ENCODE assay signal across 26 cellular contexts in the genomic region with DNA sequence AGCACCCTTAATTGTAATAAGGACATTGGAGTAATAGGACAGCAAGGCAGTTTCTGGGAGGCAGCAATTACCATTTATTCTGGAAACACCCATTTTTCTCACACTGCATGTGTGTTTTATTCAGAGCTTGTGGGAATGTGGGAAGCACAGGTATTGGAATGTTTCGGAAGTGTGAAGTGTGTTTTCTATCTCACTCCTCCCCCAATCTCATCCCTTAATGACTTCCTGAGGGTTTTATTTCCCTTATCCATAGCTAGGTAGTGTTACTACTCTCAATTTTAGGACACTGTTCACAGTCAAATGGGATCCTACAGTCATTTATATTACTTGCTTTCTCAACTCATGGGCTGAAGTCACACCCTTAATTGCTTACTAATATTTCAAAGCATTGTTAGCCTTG. TPM values are rescaled to one million over a fixed set of nuclear protein-coding genes. Genes with fewer than 3 reads are reported as not detected.
A peak's percentile ranks its signal among the peaks of the same experiment; 100 is the strongest.
DNase-seq lines count a peak whose midpoint lies in the region; ATAC-seq and TF ChIP-seq lines count a peak whose summit lies in the region.
"Had no signal": no experiment of that assay in that cellular context is flagged by ENCODE, and none has a peak within 500 bp of the region (broad histone marks: within the 10 kb centered on the region; RNA-seq: fewer than 3 reads in every experiment).

No MANE protein-coding gene starts in this region.

- TF ChIP-seq CTCF in SK-N-SH (IDR thresholded peaks at IDR 0.05), result no peak
- TF ChIP-seq CTCF in nephron progenitor cell (IDR thresholded peaks at IDR 0.05), result no peak
- no peak for TF ChIP-seq CTCF in GM10248 (IDR thresholded peaks at IDR 0.05; ENCODE audit: control extremely low read depth, extremely low read depth, low read depth, missing control alignments)

- H3F3A ChIP-seq in SK-N-SH (replicated peaks; ENCODE audit: insufficient read depth) (peaks cover 78% of the 10 kb centered on the region), GM23248 (ENCODE audit: insufficient read depth) (peaks cover 94% of the 10 kb centered on the region)

- TF ChIP-seq RAD21 in SK-N-SH (IDR thresholded peaks at IDR 0.05; ENCODE audit: low read length), result no peak

- H3K9ac ChIP-seq in SK-N-SH (no peak overlapping the region), GM23248 (no peak overlapping the region)

- H3K4me3 Mint-ChIP-seq in activated naive CD8-positive, alpha-beta T cell, result no peak overlapping the region
- no peak overlapping the region for H3K4me3 Mint-ChIP-seq in nephron progenitor cell
- H3K4me3 Mint-ChIP-seq: activated CD4-positive, alpha-beta T cell treated with anti-CD3 and anti-CD28 coated beads, Interleukin-2, amount 10 ng/mL, durations not matched to agents 7 days and 5 days had no signal

- H3K27ac ChIP-seq in SK-N-SH (ENCODE audit: low read depth in 2 of 2, low read length in 1 of 2) (peak overlapping the region in 1 of 2 experiments; percentile 29; a peak in 1 of 4 replicates), GM23248 (peak overlapping the region; percentile 1; the same call in 1 of the 2 replicates)
- H3K27ac ChIP-seq: foreskin keratinocyte, suprapubic skin had no signal

- WGBS in SK-N-SH (ENCODE audit: low lambda C conversion rate), result 95% methylated on average over 1 of the region's 1 CpG
- WGBS in GM23248 (ENCODE audit: low coverage in 1 of 2, low lambda C conversion rate in 2 of 2, missing lambda C conversion rate in 2 of 2), 2 experiments, result 96 to 100% methylated on average over 1 of the region's 1 CpG

- no peak for TF ChIP-seq EP300 in SK-N-SH (IDR thresholded peaks at IDR 0.05; ENCODE audit: borderline replicate concordance in 1 of 2, low read depth in 1 of 2, low read length in 1 of 2)

- H3K4me2 ChIP-seq in SK-N-SH (no peak overlapping the region), GM23248 (ENCODE audit: unreplicated experiment) (no peak overlapping the region)

- CTCF ChIA-PET in SK-N-SH (lab: Yijun Ruan, JAX), result interaction anchor here (2.2 to 2.4 kb wide), 2 partner anchors 10 to 37 kb away, joined by 9 to 10 read pairs; no protein-coding TSS in a partner anchor
- CTCF ChIA-PET in GM10248 (lab: Yijun Ruan, JAX), result interaction anchor here (1.0 to 4.3 kb wide), 5 partner anchors 10 to 127 kb away, joined by 4 to 20 read pairs (median 5); no protein-coding TSS in a partner anchor

- no peak for ATAC-seq in SK-N-SH treated with all-trans-retinoic acid at 6 μM for 48 hours
- ATAC-seq in activated CD4-positive, CD25-positive, alpha-beta regulatory T cell treated with anti-CD3 and anti-CD28 coated beads, Interleukin-2, amount 50 U/mL, for 24 hours, result no peak
- ATAC-seq: activated naive CD4-positive, alpha-beta T cell treated with anti-CD3 and anti-CD28 coated beads, Interleukin-2, amount 50 U/mL, for 72 hours; foreskin keratinocyte; GM12878; HCT116; left lobe of liver had no signal

- peaks cover 86% of the 10 kb centered on the region for H4K20me1 ChIP-seq in SK-N-SH (ENCODE audit: insufficient read depth)
- H4K20me1 ChIP-seq in GM23248 (ENCODE audit: insufficient read depth), result no peaks in the 10 kb centered on the region

- no peaks in the 10 kb centered on the region for H3K27me3 Mint-ChIP-seq in activated naive CD8-positive, alpha-beta T cell
- H3K27me3 Mint-ChIP-seq in nephron progenitor cell (ENCODE audit: low read depth, poor library complexity), result no peaks in the 10 kb centered on the region
- H3K27me3 Mint-ChIP-seq: activated CD4-positive, alpha-beta T cell treated with anti-CD3 and anti-CD28 coated beads, Interleukin-2, amount 10 ng/mL, durations not matched to agents 7 days and 5 days had no signal

- peaks cover 57% of the 10 kb centered on the region for H3K4me1 Mint-ChIP-seq in activated naive CD8-positive, alpha-beta T cell (ENCODE audit: low read depth)
- peaks cover 49% of the 10 kb centered on the region for H3K4me1 Mint-ChIP-seq in nephron progenitor cell

- peaks cover 0 to 5% of the 10 kb centered on the region in 2 experiments; a peak in 1 of 4 replicates for H3K4me1 ChIP-seq in SK-N-SH (ENCODE audit: control insufficient read depth in 1 of 2, insufficient read depth in 2 of 2, low read depth in 1 of 2, low read length in 1 of 2)
- no peaks in the 10 kb centered on the region for H3K4me1 ChIP-seq in GM23248 (ENCODE audit: insufficient read depth)
- H3K4me1 ChIP-seq: foreskin keratinocyte had no signal

- in situ Hi-C loops in GM23248 (cut with MboI), result no loop called here

- H3K4me3 ChIP-seq in SK-N-SH (ENCODE audit: low read depth in 2 of 2, low read length in 1 of 2) (no peak overlapping the region), GM23248 (no peak overlapping the region)
- H3K4me3 ChIP-seq: GM12878, suprapubic skin had no signal

- H3K9me2 ChIP-seq in SK-N-SH, result no peaks in the 10 kb centered on the region
- H3K9me2 ChIP-seq in GM23248 (ENCODE audit: insufficient read depth), result no peaks in the 10 kb centered on the region

- peaks cover 92 to 96% of the 10 kb centered on the region in 2 experiments for H3K36me3 ChIP-seq in SK-N-SH (replicated peaks in 1 of 2; ENCODE audit: control insufficient read depth in 1 of 2, insufficient read depth in 2 of 2, low read length in 1 of 2)
- peaks cover 95% of the 10 kb centered on the region for H3K36me3 ChIP-seq in GM23248 (ENCODE audit: low read depth)

- no peak overlapping the region for H2AFZ ChIP-seq in SK-N-SH (ENCODE audit: low read depth)
- H2AFZ ChIP-seq in GM23248, result no peak overlapping the region

- H3K27ac Mint-ChIP-seq in activated naive CD8-positive, alpha-beta T cell, result peak overlapping the region; percentile 17
- H3K27ac Mint-ChIP-seq in nephron progenitor cell, result peak overlapping the region; percentile 77
- H3K27ac Mint-ChIP-seq: activated CD4-positive, alpha-beta T cell treated with anti-CD3 and anti-CD28 coated beads, Interleukin-2, amount 10 ng/mL, durations not matched to agents 7 days and 5 days had no signal

- POLR2A ChIA-PET in SK-N-SH (lab: Yijun Ruan, JAX) (interaction anchor here (1.8 kb wide), 1 partner anchor 20 kb away, joined by 4 read pairs; no protein-coding TSS in a partner anchor), GM10248 (lab: Yijun Ruan, JAX) (interaction anchor here (1.0 kb wide), 1 partner anchor 14 kb away, joined by 6 read pairs; no protein-coding TSS in a partner anchor)

- H3K27me3 ChIP-seq in SK-N-SH (ENCODE audit: insufficient read depth) (no peaks in the 10 kb centered on the region), GM23248 (replicated peaks; ENCODE audit: insufficient read depth) (no peaks in the 10 kb centered on the region)
- H3K27me3 ChIP-seq: BE2C, foreskin keratinocyte, suprapubic skin had no signal

- DNase-seq in SK-N-SH (no peak), GM23248 (no peak), nephron progenitor cell (no peak), GM10248 (ENCODE audit: extremely low spot score) (no peak), SW 1271 (lab: John Stamatoyannopoulos, UW) (no peak)
- DNase-seq: 8988T; activated CD4-positive, alpha-beta T cell treated with anti-CD3 and anti-CD28 coated beads, Interleukin-2, amount 10 ng/mL, durations not matched to agents 7 days and 5 days; BE2C; cerebellar nuclear complex; DMS79 treated with DMSO at 0.1 percent for 48 hours; foreskin keratinocyte; Kasumi-1; NCI-H1048; NCI-H1930; NCI-H774 had no signal

- H3K9me3 Mint-ChIP-seq in activated naive CD8-positive, alpha-beta T cell (ENCODE audit: low read depth), result no peaks in the 10 kb centered on the region
- no peaks in the 10 kb centered on the region for H3K9me3 Mint-ChIP-seq in nephron progenitor cell
- H3K9me3 Mint-ChIP-seq: activated CD4-positive, alpha-beta T cell treated with anti-CD3 and anti-CD28 coated beads, Interleukin-2, amount 10 ng/mL, durations not matched to agents 7 days and 5 days; activated naive CD4-positive, alpha-beta T cell treated with anti-CD3 and anti-CD28 coated beads, Interleukin-2, amount 50 U/mL, for 72 hours had no signal

- H3K36me3 Mint-ChIP-seq in activated naive CD8-positive, alpha-beta T cell, result peaks cover 7% of the 10 kb centered on the region
- peaks cover 81% of the 10 kb centered on the region for H3K36me3 Mint-ChIP-seq in nephron progenitor cell (ENCODE audit: low read depth)

- H3K9me3 ChIP-seq in SK-N-SH, result no peaks in the 10 kb centered on the region
- no peaks in the 10 kb centered on the region for H3K9me3 ChIP-seq in GM23248 (ENCODE audit: low read depth)
- H3K9me3 ChIP-seq: BE2C, suprapubic skin had no signal

- H3K79me2 ChIP-seq in SK-N-SH (ENCODE audit: insufficient read depth) (peaks cover 97% of the 10 kb centered on the region), GM23248 (ENCODE audit: insufficient read depth) (peaks cover 98% of the 10 kb centered on the region)

TF ChIP-seq in SK-N-SH, 30 proteins besides CTCF, POLR2A, EP300 and RAD21 (continues in another document):
- peak; percentile 45 for TF ChIP-seq POLR2AphosphoS5 (IDR thresholded peaks at IDR 0.05; ENCODE audit: low read depth, low read length)

RNA-seq across cellular contexts. Expression of gene PCBP2, which starts 20.3 kb away (rescaled TPM):
- polyA plus RNA-seq in SK-N-SH (2012; rRNA removed), result 336 and 368 TPM in 2 replicates
- polyA plus RNA-seq in SK-N-SH (2012; cell fraction: cytosol; rRNA removed), result 425 and 586 TPM in 2 replicates
- polyA plus RNA-seq in SK-N-SH (2012; cell fraction: nucleus; rRNA removed), result 357 and 676 TPM in 2 replicates
- 143 TPM in 2 replicates for total RNA-seq in GM23248 (2014; rRNA removed; shearing (Covaris generic))
- 94.3 and 100 TPM in 2 replicates for polyA plus RNA-seq in GM23248 (2016; fragmentation: Nextera tagmentation; extraction: Ambion mirVana)

RNA-seq across cellular contexts. Expression of gene MAP3K12, which starts 27.1 kb away (rescaled TPM):
- polyA plus RNA-seq in SK-N-SH (2012; rRNA removed) (57.6 and 80.9 TPM in 2 replicates), GM23248 (2016; fragmentation: Nextera tagmentation; extraction: Ambion mirVana) (8.7 and 10.4 TPM in 2 replicates)
- polyA plus RNA-seq in SK-N-SH (2012; cell fraction: cytosol; rRNA removed), result 14.1 and 19.6 TPM in 2 replicates
- 412 and 451 TPM in 2 replicates for polyA plus RNA-seq in SK-N-SH (2012; cell fraction: nucleus; rRNA removed)
- total RNA-seq in GM23248 (2014; rRNA removed; shearing (Covaris generic)), result 36.5 and 37.4 TPM in 2 replicates

RNA-seq across cellular contexts. Expression of gene TARBP2, which starts 28.9 kb away (rescaled TPM):
- polyA plus RNA-seq in SK-N-SH (2012; rRNA removed) (57.8 and 69.8 TPM in 2 replicates), GM23248 (2016; fragmentation: Nextera tagmentation; extraction: Ambion mirVana) (32.1 and 36.0 TPM in 2 replicates)
- polyA plus RNA-seq in SK-N-SH (2012; cell fraction: cytosol; rRNA removed), result 21.2 and 31.7 TPM in 2 replicates
- 272 and 284 TPM in 2 replicates for polyA plus RNA-seq in SK-N-SH (2012; cell fraction: nucleus; rRNA removed)
- 40.1 and 54.1 TPM in 2 replicates for total RNA-seq in GM23248 (2014; rRNA removed; shearing (Covaris generic))

RNA-seq across cellular contexts. Expression of gene PRR13, which starts 30.6 kb away (rescaled TPM):
- 58.5 and 59.3 TPM in 2 replicates for polyA plus RNA-seq in SK-N-SH (2012; rRNA removed)
- polyA plus RNA-seq in SK-N-SH (2012; cell fraction: cytosol; rRNA removed), result 62.4 and 69.7 TPM in 2 replicates
- 39.6 and 44.1 TPM in 2 replicates for polyA plus RNA-seq in SK-N-SH (2012; cell fraction: nucleus; rRNA removed)
- total RNA-seq in GM23248 (2014; rRNA removed; shearing (Covaris generic)), result 35.3 and 42.4 TPM in 2 replicates
- polyA plus RNA-seq in GM23248 (2016; fragmentation: Nextera tagmentation; extraction: Ambion mirVana), result 217 and 221 TPM in 2 replicates

RNA-seq across cellular contexts. Expression of gene NPFF, which starts 35.1 kb away (rescaled TPM):
- 0.13 TPM in 1 of 2 replicates, not detected in the other for polyA plus RNA-seq in SK-N-SH (2012; rRNA removed)
- polyA plus RNA-seq in SK-N-SH (2012; cell fraction: cytosol; rRNA removed), result not detected in 2 replicates
- polyA plus RNA-seq in SK-N-SH (2012; cell fraction: nucleus; rRNA removed), result 0.40 and 0.66 TPM in 2 replicates
- total RNA-seq in GM23248 (2014; rRNA removed; shearing (Covaris generic)), result not detected in 2 replicates
- not detected in 2 replicates for polyA plus RNA-seq in GM23248 (2016; fragmentation: Nextera tagmentation; extraction: Ambion mirVana)
- total RNA-seq: activated CD4-positive, alpha-beta T cell treated with anti-CD3 and anti-CD28 coated beads, Interleukin-2, amount 10 ng/mL, durations not matched to agents 7 days and 5 days; activated naive CD4-positive, alpha-beta T cell treated with anti-CD3 and anti-CD28 coated beads, Interleukin-2, amount 50 U/mL, for 72 hours; foreskin keratinocyte; left lobe of liver; mesenteric fat pad; posterior vena cava; suprapubic skin had no signal
- polyA plus RNA-seq: neural cell had no signal
